In the genomic region with DNA sequence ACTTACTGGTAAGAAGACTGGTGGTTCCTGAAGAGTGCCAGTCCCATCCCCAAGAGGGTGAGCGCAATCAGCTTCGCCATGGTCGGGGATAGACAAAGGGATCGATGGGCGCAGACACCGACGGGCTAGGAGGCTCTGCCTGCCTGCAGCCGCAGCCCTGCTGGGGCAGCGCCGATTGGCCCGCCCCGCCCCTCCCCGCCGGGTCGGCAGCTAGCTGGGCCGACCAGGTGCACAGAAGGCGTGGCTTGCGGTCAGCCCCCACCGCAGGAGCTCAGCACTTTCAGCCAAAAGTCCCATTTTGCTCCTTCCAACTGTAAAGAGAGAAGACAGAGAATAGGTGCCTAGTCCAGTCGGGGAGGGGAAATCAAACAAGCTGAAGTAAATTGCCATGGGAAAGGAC, we compare ENCODE assay signal across 10 cellular contexts. TPM values are rescaled to one million over a fixed set of nuclear protein-coding genes. Genes with fewer than 3 reads are reported as not detected.
DNase-seq lines count a peak whose midpoint lies in the region; ATAC-seq, FAIRE-seq and TF ChIP-seq lines count a peak whose summit lies in the region.
"Had no signal": no experiment of that assay in that cellular context is flagged by ENCODE, and none has a peak within 500 bp of the region (broad histone marks: within the 10 kb centered on the region; RNA-seq: fewer than 3 reads in every experiment).

A gene (minus strand): TSS at position 137 of the 400 bp plus-strand sequence. CDS start 57 bp downstream, at position 80.

- H3K4me1 ChIP-seq in Loucy (ENCODE audit: insufficient read depth, low read length, poor library complexity, severe bottlenecking) (no peaks in the 10 kb centered on the region), H1 (replicated peaks in 1 of 4; ENCODE audit: control insufficient read depth in 3 of 4, insufficient read depth in 4 of 4, low read length in 3 of 4) (peaks cover 0 to 7% (median 0%) of the 10 kb centered on the region in 4 experiments; a peak in 1 of 7 replicates)

- no peak for TF ChIP-seq POLR2A in H1 (IDR thresholded peaks at IDR 0.05; ENCODE audit: control extremely low read depth in 1 of 2, low read depth in 2 of 2, low read length in 2 of 2)

- H4K5ac ChIP-seq in H1 (ENCODE audit: insufficient read length, low read depth, low read length): no peak within 1 kb of the TSS

- H3K79me2 ChIP-seq in Loucy (ENCODE audit: insufficient read depth, low read length): no peaks in the 10 kb centered on the region
- H3K79me2 ChIP-seq in H1 (ENCODE audit: control insufficient read depth in 1 of 2, insufficient read depth in 2 of 2, low read length in 2 of 2): no peaks in the 10 kb centered on the region

- H3K27me3 ChIP-seq in Loucy (ENCODE audit: insufficient read depth, low read length, poor library complexity, severe bottlenecking) (no peaks in the 10 kb centered on the region), H1 (replicated peaks in 1 of 4; ENCODE audit: control insufficient read depth in 3 of 4, extremely low read depth in 1 of 4, insufficient read depth in 3 of 4, low read length in 3 of 4) (no peaks in the 10 kb centered on the region; a peak in 1 of 7 replicates)

- H3K4ac ChIP-seq in H1 (replicated peaks; ENCODE audit: insufficient read length, low read depth, low read length): no peak within 1 kb of the TSS

- peak within 1 kb of the TSS; percentile 36 for H3K4me3 ChIP-seq in Loucy (ENCODE audit: low read length, poor library complexity, severe bottlenecking)
- peak within 1 kb of the TSS in 2 of 4 experiments; percentile 5 to 26; a peak in 1 of 8 replicates for H3K4me3 ChIP-seq in H1 (ENCODE audit: extremely low read depth in 1 of 4, insufficient read depth in 2 of 4, low read depth in 3 of 4, low read length in 4 of 4)

- DNase-seq in H1 (ENCODE audit: low read depth in 1 of 2, low spot score in 2 of 2): no peak
- no peak for DNase-seq in iPS-NIHi11 (ENCODE audit: low spot score)
- no peak for DNase-seq in D341Med (ENCODE audit: low spot score)
- DNase-seq in DMS114 treated with DMSO at 0.1 percent for 48 hours (lab: John Stamatoyannopoulos, UW; ENCODE audit: unreplicated experiment): no peak
- DNase-seq in activated CD4-positive, alpha-beta T cell treated with anti-CD3 and anti-CD28 coated beads, Interleukin-2, amount 50 U/mL, for 4 hours: no peak

- CTCF ChIA-PET in H1 (lab: Charles Lee; ENCODE audit: partially characterized antibody): interaction anchor here (0.6 to 1.4 kb wide), 7 partner anchors 10 to 463 kb away, joined by 3 to 6 read pairs (median 3); no protein-coding TSS in a partner anchor

- TF ChIP-seq EP300 in H1 (IDR thresholded peaks at IDR 0.05; ENCODE audit: borderline replicate concordance in 1 of 2, low read depth in 2 of 2, low read length in 2 of 2): no peak

- no peak within 1 kb of the TSS for H2BK120ac ChIP-seq in H1 (replicated peaks; ENCODE audit: low read depth, low read length)

- no peak within 1 kb of the TSS for H2AK5ac ChIP-seq in H1 (ENCODE audit: low read depth, low read length)

- H3K4me2 ChIP-seq in Loucy (ENCODE audit: low read depth, low read length, poor library complexity, severe bottlenecking) (peak within 1 kb of the TSS; percentile 17), H1 (ENCODE audit: insufficient read depth in 1 of 2, low read depth in 2 of 2, low read length in 2 of 2) (peak within 1 kb of the TSS; percentile 44 to 78)

- TF ChIP-seq CTCF in 22Rv1 (IDR thresholded peaks at IDR 0.05) (no peak), Loucy (conservative IDR thresholded peaks at IDR 0.05; ENCODE audit: low read length) (no peak), H1 (IDR thresholded peaks at IDR 0.05; ENCODE audit: control extremely low read depth in 1 of 3, insufficient read depth in 1 of 3, low read depth in 1 of 3, low read length in 3 of 3) (no peak)

- peak within 1 kb of the TSS; percentile 11 for H2AFZ ChIP-seq in Loucy (ENCODE audit: low read length)
- peak within 1 kb of the TSS; percentile 71; the same call in 1 of the 2 replicates for H2AFZ ChIP-seq in H1 (ENCODE audit: low read length)

- H3K23me2 ChIP-seq in H1 (ENCODE audit: low read depth, low read length): no peaks in the 10 kb centered on the region

- no peak within 1 kb of the TSS for H2BK12ac ChIP-seq in H1 (ENCODE audit: low read depth, low read length)

- H3K23ac ChIP-seq in H1 (ENCODE audit: insufficient read length): no peak within 1 kb of the TSS

- ATAC-seq in GM19324 (IDR thresholded peaks at IDR 0.05; ENCODE audit: low FRiP score, unreplicated experiment): peak; percentile 61

- no peak within 1 kb of the TSS for H2BK5ac ChIP-seq in H1 (ENCODE audit: low read depth, low read length)

- no peak within 1 kb of the TSS for H3K14ac ChIP-seq in H1 (ENCODE audit: insufficient read length)

- peak within 1 kb of the TSS; percentile 93 for H3K27ac ChIP-seq in 22Rv1
- H3K27ac ChIP-seq in H1 (ENCODE audit: low read depth, low read length): no peak within 1 kb of the TSS
- H3K27ac ChIP-seq: epithelial cell of prostate had no signal

- no peak within 1 kb of the TSS for H3K18ac ChIP-seq in H1 (ENCODE audit: extremely low read depth, low read length)

- H3K56ac ChIP-seq in H1 (replicated peaks; ENCODE audit: insufficient read length, low read depth, low read length): no peak within 1 kb of the TSS

- H4K20me1 ChIP-seq in Loucy (ENCODE audit: insufficient read depth, low read length, poor library complexity, severe bottlenecking): no peaks in the 10 kb centered on the region
- H4K20me1 ChIP-seq in H1 (replicated peaks in 1 of 2; ENCODE audit: control insufficient read depth in 1 of 2, insufficient read depth in 2 of 2, low read length in 2 of 2): no peaks in the 10 kb centered on the region

- TF ChIP-seq RAD21 in H1 (IDR thresholded peaks at IDR 0.05 in 1 of 2, conservative IDR thresholded peaks at IDR 0.05 in 1 of 2; ENCODE audit: low read depth in 2 of 2, low read length in 2 of 2): no peak

- H3K79me1 ChIP-seq in H1 (ENCODE audit: low read depth, low read length): no peaks in the 10 kb centered on the region

- no peak for FAIRE-seq in H1 (lab: Jason Lieb, UNC)

- H3K9me2 ChIP-seq in Loucy (replicated peaks; ENCODE audit: low read depth, low read length): no peaks in the 10 kb centered on the region

- no peaks in the 10 kb centered on the region for H3K9me3 ChIP-seq in Loucy (ENCODE audit: insufficient read depth, low read depth, low read length)
- H3K9me3 ChIP-seq in H1 (ENCODE audit: insufficient read depth in 2 of 2, low read depth in 1 of 2, low read length in 1 of 2): no peaks in the 10 kb centered on the region

- POLR2A ChIA-PET in H1 (lab: Charles Lee; ENCODE audit: partially characterized antibody): no interaction called here

- no peaks in the 10 kb centered on the region for H3F3A ChIP-seq in Loucy (ENCODE audit: low read depth)

- H3K9ac ChIP-seq in Loucy (ENCODE audit: low read depth, low read length, poor library complexity, severe bottlenecking): no peak within 1 kb of the TSS
- H3K9ac ChIP-seq in H1 (replicated peaks in 1 of 4; ENCODE audit: extremely low read depth in 1 of 4, low read depth in 3 of 4, low read length in 3 of 4): no peak within 1 kb of the TSS; a peak in 1 of 7 replicates

- H2BK15ac ChIP-seq in H1 (ENCODE audit: low read length): no peak within 1 kb of the TSS

- H3K36me3 ChIP-seq in Loucy (ENCODE audit: insufficient read depth, low read length) (no peaks in the 10 kb centered on the region), H1 (ENCODE audit: control insufficient read depth in 2 of 4, insufficient read depth in 4 of 4, low read length in 3 of 4) (no peaks in the 10 kb centered on the region)

- H2BK20ac ChIP-seq in H1 (ENCODE audit: low read length): no peak within 1 kb of the TSS

- H4K8ac ChIP-seq in H1 (ENCODE audit: extremely low read depth, insufficient read depth, low read length): peak within 1 kb of the TSS; percentile 9; the same call in 1 of the 2 replicates

- H4K91ac ChIP-seq in H1 (replicated peaks; ENCODE audit: insufficient read length, low read length): no peak within 1 kb of the TSS

- 29% methylated on average over 11 of the region's 20 CpGs; no CpG with 5 or more reads in 1 of the 2 experiments for WGBS in H1 (ENCODE audit: extremely low coverage in 1 of 2, insufficient coverage in 1 of 2, insufficient read length in 1 of 2, insufficient replicate concordance in 2 of 2, low coverage in 1 of 2, low lambda C conversion rate in 2 of 2, missing lambda C conversion rate in 1 of 2), 2 experiments

TF ChIP-seq in H1, 55 proteins besides CTCF, POLR2A, EP300 and RAD21:
- TF ChIP-seq KDM4A (IDR thresholded peaks at IDR 0.05; ENCODE audit: low read depth, low read length, severe bottlenecking) (peak; percentile 29), RBBP5 (IDR thresholded peaks at IDR 0.05; ENCODE audit: borderline replicate concordance, low read depth, low read length) (no peak)

RNA-seq across cellular contexts. Expression of the gene that starts here (rescaled TPM):
- total RNA-seq in H1 (2021; fragmentation: NEBNext Ultra II Directional; extraction: Animal tissue kit (Norgen Biotek cat#: 25700)): not detected in 2 replicates
- not detected in 2 replicates for polyA plus RNA-seq in H1 (2011; rRNA removed)
- polyA plus RNA-seq in H1 (2011; cell fraction: cytosol; rRNA removed): not detected
- not detected for polyA plus RNA-seq in H1 (2011; cell fraction: nucleus; rRNA removed)
- polyA plus RNA-seq in H1 (2012, experiment 1 of 2): 0.59 TPM in 1 of 4 replicates, not detected in the others
- not detected for polyA plus RNA-seq in H1 (2012, experiment 2 of 2)
- not detected for polyA plus RNA-seq in H1 (2013, experiment 1 of 2)
- polyA plus RNA-seq in H1 (2013, experiment 2 of 2): 0.07 TPM
- 0.38 and 1.3 TPM in 2 replicates for polyA minus RNA-seq in H1 (2011; rRNA and poly(A)+ RNA removed)
- polyA minus RNA-seq in H1 (2011; cell fraction: cytosol; rRNA and poly(A)+ RNA removed): not detected
- polyA minus RNA-seq in H1 (2011; cell fraction: nucleus; rRNA and poly(A)+ RNA removed): not detected
- total RNA-seq: NCI-H460 had no signal
